ENCODE assay signal across 16 cellular contexts in the genomic region with DNA sequence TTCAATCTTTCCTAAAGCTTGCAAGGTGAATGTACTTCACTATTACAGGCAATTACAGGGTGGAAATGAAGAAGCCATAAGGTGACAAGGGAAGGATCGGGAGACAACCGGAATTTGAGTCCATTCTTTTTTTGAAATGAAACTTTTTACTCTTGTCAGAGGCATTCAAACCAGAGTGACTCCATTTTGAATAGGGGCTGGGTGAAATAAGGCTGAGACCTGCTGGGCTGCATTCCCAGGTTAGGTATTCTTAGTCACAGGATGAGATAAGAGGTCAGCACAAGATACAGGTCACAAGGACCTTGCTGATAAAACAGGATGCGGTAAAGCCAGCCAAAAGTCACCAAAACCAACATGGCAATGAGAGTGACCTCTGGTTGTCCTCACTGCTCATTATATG.
"Had no signal": no experiment of that assay in that cellular context is flagged by ENCODE, and none has a peak within 500 bp of the region (broad histone marks: within the 10 kb centered on the region; RNA-seq: fewer than 3 reads in every experiment).

No MANE protein-coding gene starts in this region.

- ATAC-seq: activated T-helper 17 cell treated with anti-CD3 and anti-CD28 coated beads, Interleukin-2, amount 50 U/mL, for 72 hours; foreskin keratinocyte; left lobe of liver; T-cell had no signal

- H3K4me1 Mint-ChIP-seq: activated naive CD4-positive, alpha-beta T cell treated with anti-CD3 and anti-CD28 coated beads, Interleukin-2, amount 50 U/mL, for 24 hours; activated T-helper 17 cell treated with anti-CD3 and anti-CD28 coated beads, Interleukin-2, amount 50 U/mL, for 72 hours; brain; memory B cell; nephron progenitor cell; T-cell had no signal

- H3K4me3 ChIP-seq: dorsolateral prefrontal cortex, stomach, thoracic aorta had no signal

- H3K27ac Mint-ChIP-seq: activated naive CD4-positive, alpha-beta T cell treated with anti-CD3 and anti-CD28 coated beads, Interleukin-2, amount 50 U/mL, for 24 hours; activated T-helper 17 cell treated with anti-CD3 and anti-CD28 coated beads, Interleukin-2, amount 50 U/mL, for 72 hours; brain; memory B cell; nephron progenitor cell; T-cell had no signal

- DNase-seq: activated CD4-positive, alpha-beta T cell treated with anti-CD3 and anti-CD28 coated beads, Interleukin-2, amount 50 U/mL, for 1 hour; activated T-cell treated with anti-CD3 and anti-CD28 coated beads for 4 hours; amniotic stem cell; foreskin keratinocyte; head of caudate nucleus; nephron progenitor cell; stimulated activated CD4-positive, alpha-beta T cell treated with anti-CD3 and anti-CD28 coated beads, Interleukin-4, amount 100 ng/mL, for 24 hours; stomach; T-cell had no signal

- H3K4me3 Mint-ChIP-seq: activated naive CD4-positive, alpha-beta T cell treated with anti-CD3 and anti-CD28 coated beads, Interleukin-2, amount 50 U/mL, for 24 hours; activated T-helper 17 cell treated with anti-CD3 and anti-CD28 coated beads, Interleukin-2, amount 50 U/mL, for 72 hours; brain; memory B cell; nephron progenitor cell; T-cell had no signal

- H3K27me3 Mint-ChIP-seq: activated naive CD4-positive, alpha-beta T cell treated with anti-CD3 and anti-CD28 coated beads, Interleukin-2, amount 50 U/mL, for 24 hours; activated T-helper 17 cell treated with anti-CD3 and anti-CD28 coated beads, Interleukin-2, amount 50 U/mL, for 72 hours; memory B cell; T-cell had no signal

- H3K4me1 ChIP-seq: foreskin keratinocyte had no signal

- H3K36me3 ChIP-seq: thoracic aorta had no signal

- H3K27ac ChIP-seq: dorsolateral prefrontal cortex, foreskin keratinocyte, stomach, thoracic aorta had no signal

- H3K9me3 Mint-ChIP-seq: activated naive CD4-positive, alpha-beta T cell treated with anti-CD3 and anti-CD28 coated beads, Interleukin-2, amount 50 U/mL, for 24 hours; activated T-helper 17 cell treated with anti-CD3 and anti-CD28 coated beads, Interleukin-2, amount 50 U/mL, for 72 hours had no signal
